In the genomic region with DNA sequence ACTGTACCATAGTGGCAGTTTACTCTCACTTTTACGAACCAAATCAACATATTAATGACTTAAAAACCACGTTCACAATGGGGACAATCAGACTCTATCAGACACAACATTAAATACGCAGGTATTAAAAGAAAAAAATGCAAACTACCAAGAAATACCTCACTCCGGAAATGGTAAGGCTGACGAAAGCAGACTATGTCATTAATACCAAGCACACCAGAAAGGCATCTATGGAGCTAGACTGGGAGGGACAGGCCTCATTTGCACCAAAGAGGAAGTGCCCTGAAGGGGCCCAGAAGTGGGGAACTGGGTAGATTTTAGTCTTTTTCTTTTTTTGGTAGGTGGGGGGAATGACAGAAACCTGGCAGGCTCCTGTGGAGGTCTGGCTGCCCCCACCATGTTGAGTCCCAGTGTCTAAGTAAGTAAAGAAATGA, we compare ENCODE assay signal across 15 cellular contexts.
A peak's percentile ranks its signal among the peaks of the same experiment; 100 is the strongest.
DNase-seq lines count a peak whose midpoint lies in the region; ATAC-seq and TF ChIP-seq lines count a peak whose summit lies in the region.
"Had no signal": no experiment of that assay in that cellular context is flagged by ENCODE, and none has a peak within 500 bp of the region (broad histone marks: within the 10 kb centered on the region; RNA-seq: fewer than 3 reads in every experiment).

No MANE protein-coding gene starts in this region.

- DNase-seq in GM12864 (ENCODE audit: low read depth) (no peak), MV-4-11 (lab: John Stamatoyannopoulos, UW) (peak; percentile 34), occipital lobe (lab: John Stamatoyannopoulos, UW) (no peak), islet precursor cell (no peak)
- no peak for DNase-seq in activated T-cell treated with anti-CD3 and anti-CD28 coated beads, Interleukin-2, amount 50 U/mL, for 24 hours
- DNase-seq in activated CD4-positive, alpha-beta T cell treated with anti-CD3 and anti-CD28 coated beads for 4 hours, result no peak
- DNase-seq: activated gamma-delta T cell, cerebellar nuclear complex, DMS79 treated with DMSO at 0.1 percent for 48 hours, NCI-H2171, SHP77 had no signal

- H3K36me3 Mint-ChIP-seq in activated T-cell treated with anti-CD3 and anti-CD28 coated beads, Interleukin-2, amount 50 U/mL, for 24 hours (ENCODE audit: low read depth), result no peaks in the 10 kb centered on the region
- H3K36me3 Mint-ChIP-seq: neural progenitor cell had no signal

- no peaks in the 10 kb centered on the region for H3K27me3 Mint-ChIP-seq in activated T-cell treated with anti-CD3 and anti-CD28 coated beads, Interleukin-2, amount 50 U/mL, for 24 hours

- H3K27ac Mint-ChIP-seq in activated T-cell treated with anti-CD3 and anti-CD28 coated beads, Interleukin-2, amount 50 U/mL, for 24 hours, result no peak overlapping the region
- H3K27ac Mint-ChIP-seq: neural progenitor cell had no signal

- ATAC-seq in GM19463 (IDR thresholded peaks at IDR 0.05; ENCODE audit: unreplicated experiment), result peak; percentile 94
- peak; percentile 53 for ATAC-seq in HG03025 (IDR thresholded peaks at IDR 0.05; ENCODE audit: low FRiP score, unreplicated experiment)
- ATAC-seq: A549 had no signal

- no peak for TF ChIP-seq CTCF in GM12864 (IDR thresholded peaks at IDR 0.05; ENCODE audit: low read depth, low read length, missing control alignments)

- H3K4me1 Mint-ChIP-seq in activated T-cell treated with anti-CD3 and anti-CD28 coated beads, Interleukin-2, amount 50 U/mL, for 24 hours (ENCODE audit: low read depth), result no peaks in the 10 kb centered on the region
- H3K4me1 Mint-ChIP-seq: neural progenitor cell had no signal

- H3K9me3 Mint-ChIP-seq in activated T-cell treated with anti-CD3 and anti-CD28 coated beads, Interleukin-2, amount 50 U/mL, for 24 hours, result no peaks in the 10 kb centered on the region

- no peak overlapping the region for H3K4me3 Mint-ChIP-seq in activated T-cell treated with anti-CD3 and anti-CD28 coated beads, Interleukin-2, amount 50 U/mL, for 24 hours
- H3K4me3 Mint-ChIP-seq: neural progenitor cell had no signal

- H3K4me3 ChIP-seq in GM12864 (ENCODE audit: low read depth, low read length), result peak overlapping the region; percentile 20; the same call in 1 of the 2 replicates
- H3K4me3 ChIP-seq: A549, neural progenitor cell had no signal
